ENCODE assay signal across 23 cellular contexts in the genomic region with DNA sequence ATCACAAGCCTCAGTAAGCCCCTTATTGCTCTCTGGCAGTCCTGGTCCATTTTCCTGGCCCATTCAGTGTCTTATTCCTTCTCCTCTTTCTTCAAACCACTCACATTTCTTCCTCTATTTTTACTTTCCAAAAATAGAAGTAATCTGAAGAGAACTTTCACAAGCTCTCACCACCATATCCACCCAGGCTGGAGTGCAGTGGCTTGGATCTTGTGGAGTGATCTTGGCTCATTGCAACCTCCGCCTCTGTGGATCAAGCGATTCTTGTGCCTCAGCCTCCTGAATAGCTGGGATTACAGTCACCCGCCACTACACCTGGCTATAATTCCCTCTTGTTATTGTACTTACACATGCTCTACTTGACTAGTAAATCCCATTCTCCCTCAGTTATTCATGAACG. TPM values are rescaled to one million over a fixed set of nuclear protein-coding genes. Genes with fewer than 3 reads are reported as not detected.
DNase-seq lines count a peak whose midpoint lies in the region; ATAC-seq and TF ChIP-seq lines count a peak whose summit lies in the region.
"Had no signal": no experiment of that assay in that cellular context is flagged by ENCODE, and none has a peak within 500 bp of the region (broad histone marks: within the 10 kb centered on the region; RNA-seq: fewer than 3 reads in every experiment).

No MANE protein-coding gene starts in this region.

- no peaks in the 10 kb centered on the region for H3K27me3 ChIP-seq in right cardiac atrium (ENCODE audit: control insufficient read depth, insufficient read depth)
- no peaks in the 10 kb centered on the region for H3K27me3 ChIP-seq in psoas muscle (ENCODE audit: insufficient read depth in 3 of 3, low read length in 2 of 3)
- H3K27me3 ChIP-seq: BLaER1 had no signal

- H3K4me3 ChIP-seq in right cardiac atrium (ENCODE audit: low read length), result no peak overlapping the region
- no peak overlapping the region for H3K4me3 ChIP-seq in psoas muscle
- H3K4me3 ChIP-seq: BLaER1, PC-9 had no signal

- 84% methylated on average over 4 of the region's 4 CpGs for WGBS in right cardiac atrium
- WGBS in psoas muscle, 3 donors, result 36 to 79% (median 44%) methylated on average over 4 of the region's 4 CpGs

- intact Hi-C loops in left ventricle myocardium superior (cut with micrococcal nuclease) (no loop called here), right cardiac atrium (cut with DNase I) (no loop called here), psoas muscle (cut with DNase I) (no loop called here)

- H3K4me1 ChIP-seq in right cardiac atrium (ENCODE audit: control insufficient read depth, insufficient read depth, low read length) (peaks cover 6% of the 10 kb centered on the region), psoas muscle (peaks cover 52% of the 10 kb centered on the region)

- peak overlapping the region; percentile 71 for H3K27ac Mint-ChIP-seq in T-helper 17 cell

- no peak overlapping the region for H3K4me3 Mint-ChIP-seq in T-helper 17 cell
- H3K4me3 Mint-ChIP-seq: CD8-positive, alpha-beta memory T cell had no signal

- ATAC-seq in left ventricle myocardium superior, result peak; percentile 37
- ATAC-seq in right cardiac atrium, result no peak
- ATAC-seq in T-helper 17 cell, result no peak
- ATAC-seq in psoas muscle, result peak; percentile 53 to 77 (median 72)

- peaks cover 47% of the 10 kb centered on the region for H3K4me1 Mint-ChIP-seq in T-helper 17 cell

- H3K9me3 ChIP-seq in right cardiac atrium (ENCODE audit: control insufficient read depth, low read length) (no peaks in the 10 kb centered on the region), T-helper 17 cell (ENCODE audit: control insufficient read depth, low read length, poor library complexity, severe bottlenecking) (no peaks in the 10 kb centered on the region), psoas muscle (no peaks in the 10 kb centered on the region)

- no peaks in the 10 kb centered on the region for H3K36me3 ChIP-seq in psoas muscle (ENCODE audit: insufficient read depth in 1 of 2, low read depth in 1 of 2)

- DNase-seq in left ventricle myocardium superior (no peak), right cardiac atrium (no peak), T-helper 17 cell (no peak), psoas muscle (no peak), G401 (ENCODE audit: low spot score) (no peak), HT-29 (ENCODE audit: low spot score) (no peak)
- DNase-seq in stimulated activated CD4-positive, alpha-beta T cell treated with anti-CD3 and anti-CD28 coated beads, Interleukin-4, amount 100 ng/mL, for 24 hours, result no peak
- DNase-seq: Calu3; CD8-positive, alpha-beta memory T cell; DMS153; GOT3; HCEC 1CT; KBM-7; NCI-H1694; NCI-H2081; NCI-H2171; NCI-H345; NCI-H774; PC-9; RPMI8226; SHP77 had no signal

- in situ Hi-C loops in G401 (cut with HindIII; ENCODE audit: low sequenced_read_pairs), result no loop called here

- no peak for TF ChIP-seq CTCF in psoas muscle (IDR thresholded peaks at IDR 0.05)

- peaks cover 8% of the 10 kb centered on the region for H3K36me3 Mint-ChIP-seq in T-helper 17 cell (ENCODE audit: low read depth)

- H3K27me3 Mint-ChIP-seq in T-helper 17 cell, result no peaks in the 10 kb centered on the region
- H3K27me3 Mint-ChIP-seq: CD8-positive, alpha-beta memory T cell had no signal

- H3K27ac ChIP-seq in right cardiac atrium (ENCODE audit: low read length) (no peak overlapping the region), psoas muscle (peak overlapping the region; percentile 26)
- H3K27ac ChIP-seq: BLaER1, HL-60, PC-9 had no signal

RNA-seq across cellular contexts. Expression of a gene that starts 16.8 kb away (rescaled TPM):
- total RNA-seq in left ventricle myocardium superior (34.0 TPM), right cardiac atrium (10 to 100 TPM; 32.9 to 48.6 (median 35.9) TPM), T-helper 17 cell (10 to 100 TPM; 55.6 to 75.8 TPM), psoas muscle (10 to 100 TPM; 40.1 to 92.1 (median 60.3) TPM)
- polyA plus RNA-seq in right cardiac atrium (14.3 TPM), psoas muscle (10 to 100 TPM; 25.4 to 38.7 (median 27.5) TPM)
- total RNA-seq in G401 (2014; rRNA removed; shearing (Covaris generic)), result 31.5 and 48.4 TPM in 2 replicates
- 21.7 and 26.6 TPM in 2 replicates for total RNA-seq in HT-29 (2014; rRNA removed; shearing (Covaris generic))

RNA-seq across cellular contexts. Expression of a gene that starts 29.2 kb away (rescaled TPM):
- total RNA-seq in left ventricle myocardium superior (7.3 TPM), right cardiac atrium (10 to 100 TPM in 2 of 4 donors, 1 to 10 TPM in 2; 7.7 to 11.0 (median 9.7) TPM), T-helper 17 cell (10 to 100 TPM; 19.5 TPM), psoas muscle (1 to 10 TPM; 4.3 to 8.1 (median 5.9) TPM)
- polyA plus RNA-seq in right cardiac atrium (5.8 TPM), psoas muscle (10 to 100 TPM in 1 of 3 donors, 1 to 10 TPM in 2; 5.6 to 13.6 (median 9.6) TPM)
- total RNA-seq in G401 (2014; rRNA removed; shearing (Covaris generic)), result 25.8 and 26.2 TPM in 2 replicates
- 9.1 and 10.9 TPM in 2 replicates for total RNA-seq in HT-29 (2014; rRNA removed; shearing (Covaris generic))

Comparison
In these comparisons a context has a peak if more than half of its experiments do, and no peak if none do; other contexts are left out.
1. ATAC-seq: peak in left ventricle myocardium superior (single experiment) and psoas muscle (4 of 4); none in right cardiac atrium (0 of 2) and T-helper 17 cell (single experiment).